In the genomic region with DNA sequence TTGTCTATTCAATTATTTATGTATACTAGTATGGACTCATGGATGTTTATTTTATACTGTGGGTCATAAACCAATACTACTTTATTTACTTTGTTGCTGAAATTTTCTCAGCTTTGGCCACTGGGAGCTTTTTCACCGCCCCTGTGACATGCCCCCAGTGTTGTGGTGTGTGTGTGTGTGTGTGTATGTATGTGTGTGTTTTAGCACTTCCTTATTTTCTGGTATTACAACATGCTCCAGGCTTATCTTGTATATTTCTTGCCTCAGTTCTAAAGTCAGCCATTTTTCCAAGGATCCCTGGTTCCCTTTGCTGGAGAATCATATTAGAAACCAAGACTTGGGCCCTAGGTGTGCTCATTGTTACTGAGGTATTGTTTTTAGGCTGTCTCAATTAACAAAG, we compare ENCODE assay signal across 24 cellular contexts.
"Had no signal": no experiment of that assay in that cellular context is flagged by ENCODE, and none has a peak within 500 bp of the region (broad histone marks: within the 10 kb centered on the region; RNA-seq: fewer than 3 reads in every experiment).

No MANE protein-coding gene starts in this region.

- H3K27me3 ChIP-seq: colonic mucosa, neutrophil, pancreas, sigmoid colon, tibial artery, vagina had no signal

- H3K36me3 Mint-ChIP-seq: brain; natural killer cell treated with Interleukin-12 subunit alpha and Interleukin-12 subunit beta and Interleukin-15 and Interleukin-18, amount 100 ng/mL, for 72 hours; stimulated activated naive B cell treated with anti-CD40 and anti-IgM and Interleukin-4, amounts not matched to agents 10 μg/mL and 1 μg/mL and 100 μg/mL, for 72 hours had no signal

- H3K4me3 Mint-ChIP-seq: activated CD4-positive, alpha-beta memory T cell treated with anti-CD3 and anti-CD28 coated beads, Interleukin-2, amount 10 ng/mL, durations not matched to agents 7 days and 5 days; activated naive CD4-positive, alpha-beta T cell treated with anti-CD3 and anti-CD28 coated beads for 36 hours; activated T-helper 17 cell treated with anti-CD3 and anti-CD28 coated beads, Interleukin-2, amount 50 U/mL, for 72 hours; natural killer cell treated with Interleukin-12 subunit alpha and Interleukin-12 subunit beta and Interleukin-15 and Interleukin-18, amount 100 ng/mL, for 72 hours; stimulated activated naive B cell treated with anti-CD40 and anti-IgM and Interleukin-4, amounts not matched to agents 10 μg/mL and 1 μg/mL and 100 μg/mL, for 72 hours had no signal

- H3K27ac ChIP-seq: colonic mucosa, lower lobe of right lung, neutrophil, pancreas, tibial artery, vagina had no signal

- H3K27ac Mint-ChIP-seq: activated CD4-positive, alpha-beta memory T cell treated with anti-CD3 and anti-CD28 coated beads, Interleukin-2, amount 10 ng/mL, durations not matched to agents 7 days and 5 days; activated naive CD4-positive, alpha-beta T cell treated with anti-CD3 and anti-CD28 coated beads for 36 hours; activated T-helper 17 cell treated with anti-CD3 and anti-CD28 coated beads, Interleukin-2, amount 50 U/mL, for 72 hours; natural killer cell treated with Interleukin-12 subunit alpha and Interleukin-12 subunit beta and Interleukin-15 and Interleukin-18, amount 100 ng/mL, for 72 hours; stimulated activated naive B cell treated with anti-CD40 and anti-IgM and Interleukin-4, amounts not matched to agents 10 μg/mL and 1 μg/mL and 100 μg/mL, for 72 hours had no signal

- H3K4me3 ChIP-seq: colonic mucosa, lower lobe of right lung, pancreas, sigmoid colon, tibial artery, vagina had no signal

- DNase-seq: activated CD4-positive, alpha-beta memory T cell treated with anti-CD3 and anti-CD28 coated beads, Interleukin-2, amount 10 ng/mL, durations not matched to agents 7 days and 5 days; activated CD4-positive, alpha-beta T cell treated with anti-CD3 and anti-CD28 coated beads for 48 hours; activated CD4-positive, CD25-positive, alpha-beta regulatory T cell; activated naive CD4-positive, alpha-beta T cell treated with anti-CD3 and anti-CD28 coated beads for 36 hours; activated T-cell treated with anti-CD3 and anti-CD28 coated beads, Interleukin-2, amount 50 U/mL, for 1 hour; anterior cingulate cortex; caudate nucleus; colonic mucosa; erythroblast; foreskin melanocyte; head of caudate nucleus; lower lobe of right lung; pancreas; sigmoid colon; stimulated activated CD4-positive, alpha-beta T cell treated with anti-CD3 and anti-CD28 coated beads, Interleukin-4, amount 100 ng/mL, for 4 hours; stimulated activated naive B cell treated with anti-CD40 and anti-IgM and Interleukin-4, amounts not matched to agents 10 μg/mL and 1 μg/mL and 100 μg/mL, for 72 hours; tibial artery had no signal

- H3K4me1 Mint-ChIP-seq: activated CD4-positive, alpha-beta memory T cell treated with anti-CD3 and anti-CD28 coated beads, Interleukin-2, amount 10 ng/mL, durations not matched to agents 7 days and 5 days; activated T-helper 17 cell treated with anti-CD3 and anti-CD28 coated beads, Interleukin-2, amount 50 U/mL, for 72 hours had no signal

- FAIRE-seq: endometrium, keratinocyte, pancreas had no signal

- H3K36me3 ChIP-seq: colonic mucosa, lower lobe of right lung, neutrophil, pancreas, sigmoid colon, tibial artery, vagina had no signal

- H3K27me3 Mint-ChIP-seq: activated CD4-positive, alpha-beta memory T cell treated with anti-CD3 and anti-CD28 coated beads, Interleukin-2, amount 10 ng/mL, durations not matched to agents 7 days and 5 days; activated T-helper 17 cell treated with anti-CD3 and anti-CD28 coated beads, Interleukin-2, amount 50 U/mL, for 72 hours; brain; stimulated activated naive B cell treated with anti-CD40 and anti-IgM and Interleukin-4, amounts not matched to agents 10 μg/mL and 1 μg/mL and 100 μg/mL, for 72 hours had no signal

- H3K4me1 ChIP-seq: colonic mucosa, pancreas, vagina had no signal

- H3K9me3 Mint-ChIP-seq: activated CD4-positive, alpha-beta memory T cell treated with anti-CD3 and anti-CD28 coated beads, Interleukin-2, amount 10 ng/mL, durations not matched to agents 7 days and 5 days; activated naive CD4-positive, alpha-beta T cell treated with anti-CD3 and anti-CD28 coated beads for 36 hours; activated T-helper 17 cell treated with anti-CD3 and anti-CD28 coated beads, Interleukin-2, amount 50 U/mL, for 72 hours; brain had no signal

- H3K9me3 ChIP-seq: colonic mucosa, lower lobe of right lung, neutrophil, pancreas, sigmoid colon, tibial artery, vagina had no signal

- ATAC-seq: activated T-helper 17 cell treated with anti-CD3 and anti-CD28 coated beads, Interleukin-2, amount 50 U/mL, for 72 hours; natural killer cell treated with Interleukin-12 subunit alpha and Interleukin-12 subunit beta and Interleukin-15 and Interleukin-18, amount 100 ng/mL, for 72 hours; stimulated activated naive B cell treated with anti-CD40 and anti-IgM and Interleukin-4, amounts not matched to agents 10 μg/mL and 1 μg/mL and 100 μg/mL, for 72 hours had no signal
